ENCODE assay signal across 1 cellular context in the genomic region with DNA sequence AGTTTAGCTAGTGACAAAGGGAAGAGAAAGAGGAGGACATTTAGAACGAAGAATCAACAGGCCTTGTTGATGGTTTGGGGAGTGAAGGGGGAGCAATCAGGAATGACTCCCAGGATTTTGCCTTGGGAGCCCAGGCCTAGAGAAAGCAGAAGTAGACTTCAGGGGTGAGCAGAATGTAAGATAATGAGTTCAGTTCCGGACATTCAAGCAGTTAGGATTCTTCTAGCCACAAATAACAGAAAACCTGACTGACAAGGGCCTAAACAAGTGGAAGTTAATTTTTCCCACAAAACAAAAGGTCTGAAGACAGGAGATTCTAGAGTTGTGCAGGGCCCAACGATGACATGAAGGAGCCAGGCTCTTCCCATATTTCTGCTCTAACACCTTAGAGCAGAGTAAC.
TF ChIP-seq lines count a peak whose summit lies in the region.

No MANE protein-coding gene starts in this region.

TF ChIP-seq in A549, 52 proteins besides CTCF, POLR2A, EP300 and RAD21 (continued from another document):
- TF ChIP-seq, protein P1, sequence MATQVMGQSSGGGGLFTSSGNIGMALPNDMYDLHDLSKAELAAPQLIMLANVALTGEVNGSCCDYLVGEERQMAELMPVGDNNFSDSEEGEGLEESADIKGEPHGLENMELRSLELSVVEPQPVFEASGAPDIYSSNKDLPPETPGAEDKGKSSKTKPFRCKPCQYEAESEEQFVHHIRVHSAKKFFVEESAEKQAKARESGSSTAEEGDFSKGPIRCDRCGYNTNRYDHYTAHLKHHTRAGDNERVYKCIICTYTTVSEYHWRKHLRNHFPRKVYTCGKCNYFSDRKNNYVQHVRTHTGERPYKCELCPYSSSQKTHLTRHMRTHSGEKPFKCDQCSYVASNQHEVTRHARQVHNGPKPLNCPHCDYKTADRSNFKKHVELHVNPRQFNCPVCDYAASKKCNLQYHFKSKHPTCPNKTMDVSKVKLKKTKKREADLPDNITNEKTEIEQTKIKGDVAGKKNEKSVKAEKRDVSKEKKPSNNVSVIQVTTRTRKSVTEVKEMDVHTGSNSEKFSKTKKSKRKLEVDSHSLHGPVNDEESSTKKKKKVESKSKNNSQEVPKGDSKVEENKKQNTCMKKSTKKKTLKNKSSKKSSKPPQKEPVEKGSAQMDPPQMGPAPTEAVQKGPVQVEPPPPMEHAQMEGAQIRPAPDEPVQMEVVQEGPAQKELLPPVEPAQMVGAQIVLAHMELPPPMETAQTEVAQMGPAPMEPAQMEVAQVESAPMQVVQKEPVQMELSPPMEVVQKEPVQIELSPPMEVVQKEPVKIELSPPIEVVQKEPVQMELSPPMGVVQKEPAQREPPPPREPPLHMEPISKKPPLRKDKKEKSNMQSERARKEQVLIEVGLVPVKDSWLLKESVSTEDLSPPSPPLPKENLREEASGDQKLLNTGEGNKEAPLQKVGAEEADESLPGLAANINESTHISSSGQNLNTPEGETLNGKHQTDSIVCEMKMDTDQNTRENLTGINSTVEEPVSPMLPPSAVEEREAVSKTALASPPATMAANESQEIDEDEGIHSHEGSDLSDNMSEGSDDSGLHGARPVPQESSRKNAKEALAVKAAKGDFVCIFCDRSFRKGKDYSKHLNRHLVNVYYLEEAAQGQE (IDR thresholded peaks at IDR 0.05) = no peak
- TF ChIP-seq ZFP36 (IDR thresholded peaks at IDR 0.05; ENCODE audit: borderline replicate concordance, partially characterized antibody) (no peak), FOSB (CRISPR knock-in tag; IDR thresholded peaks at IDR 0.05) (no peak), POLR2AphosphoS2 (conservative IDR thresholded peaks at IDR 0.05; ENCODE audit: low read length) (no peak)
TF ChIP-seq in A549: peak in this region for 0.
